In the genomic region with DNA sequence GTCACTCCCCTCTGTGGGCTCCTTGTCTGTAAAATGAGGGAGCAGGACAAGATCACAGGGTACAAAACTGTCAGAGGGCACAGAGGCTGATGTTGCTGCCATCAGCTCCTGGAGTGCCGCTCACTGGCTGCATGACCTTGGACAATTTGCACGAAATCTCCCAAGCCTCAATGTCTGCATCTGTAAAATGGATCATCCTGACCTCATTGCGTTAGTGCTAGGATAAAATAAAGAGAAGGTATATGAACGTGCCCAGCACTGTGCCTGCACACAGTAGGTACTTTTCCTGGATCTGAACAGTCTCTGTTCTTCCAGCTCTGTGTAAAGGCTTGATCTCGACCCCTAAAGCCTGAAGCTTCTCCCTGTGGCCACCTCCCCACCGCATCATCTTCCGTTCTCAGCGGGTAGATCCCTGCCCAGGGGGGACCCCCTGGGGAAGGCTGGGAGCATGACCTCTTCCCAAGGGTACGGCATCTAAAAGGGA, we compare ENCODE assay signal across 11 cellular contexts. TPM values are rescaled to one million over a fixed set of nuclear protein-coding genes. Genes with fewer than 3 reads are reported as not detected.
DNase-seq lines count a peak whose midpoint lies in the region; ATAC-seq and TF ChIP-seq lines count a peak whose summit lies in the region.
"Had no signal": no experiment of that assay in that cellular context is flagged by ENCODE, and none has a peak within 500 bp of the region (broad histone marks: within the 10 kb centered on the region; RNA-seq: fewer than 3 reads in every experiment).

No MANE protein-coding gene starts in this region.

- H3K4me1 Mint-ChIP-seq in stimulated activated naive CD8-positive, alpha-beta T cell treated with anti-CD3 and anti-CD28 coated beads, Interleukin-15, Interleukin-2, amounts not matched to agents 100 ng/mL and 50 ng/mL, for 24 hours (ENCODE audit: low read depth), result peaks cover 87% of the 10 kb centered on the region
- H3K4me1 Mint-ChIP-seq in stimulated activated naive CD8-positive, alpha-beta T cell treated with anti-CD3 and anti-CD28 coated beads, Interleukin-15, amount 100 ng/mL, for 72 hours, result peaks cover 100% of the 10 kb centered on the region
- peaks cover 98% of the 10 kb centered on the region for H3K4me1 Mint-ChIP-seq in dendritic cell treated with granulocyte-macrophage colony-stimulating factor and Interleukin-4, amounts not matched to agents 40 ng/mL and 50 ng/mL, for 4 days (ENCODE audit: low read depth)
- peaks cover 77% of the 10 kb centered on the region in 2 donors for H3K4me1 Mint-ChIP-seq in natural killer cell treated with Interleukin-12 subunit alpha and Interleukin-12 subunit beta and Interleukin-15 and Interleukin-18, amount 100 ng/mL, for 72 hours (ENCODE audit: low read depth in 2 of 2)
- H3K4me1 Mint-ChIP-seq in endodermal cell, result peaks cover 10% of the 10 kb centered on the region

- no peak for TF ChIP-seq CTCF in endodermal cell (conservative IDR thresholded peaks at IDR 0.05)

- H3K4me3 ChIP-seq in endodermal cell (ENCODE audit: low read length), result no peak overlapping the region
- H3K4me3 ChIP-seq: HAP-1 had no signal

- H3K36me3 Mint-ChIP-seq in stimulated activated naive CD8-positive, alpha-beta T cell treated with anti-CD3 and anti-CD28 coated beads, Interleukin-15, Interleukin-2, amounts not matched to agents 100 ng/mL and 50 ng/mL, for 24 hours (ENCODE audit: low read depth), result peaks cover 60% of the 10 kb centered on the region
- peaks cover 68% of the 10 kb centered on the region for H3K36me3 Mint-ChIP-seq in dendritic cell treated with granulocyte-macrophage colony-stimulating factor and Interleukin-4, amounts not matched to agents 40 ng/mL and 50 ng/mL, for 4 days (ENCODE audit: low read depth)
- H3K36me3 Mint-ChIP-seq in natural killer cell treated with Interleukin-12 subunit alpha and Interleukin-12 subunit beta and Interleukin-15 and Interleukin-18, amount 100 ng/mL, for 72 hours, result peaks cover 6% of the 10 kb centered on the region
- no peaks in the 10 kb centered on the region for H3K36me3 Mint-ChIP-seq in endodermal cell (ENCODE audit: low read depth)

- no peak overlapping the region for H3K27ac ChIP-seq in endodermal cell (ENCODE audit: low read depth, low read length)

- no peak overlapping the region for H3K9ac ChIP-seq in endodermal cell (ENCODE audit: extremely low read depth, low read length, poor library complexity, severe bottlenecking)

- no peaks in the 10 kb centered on the region for H3K9me3 Mint-ChIP-seq in stimulated activated naive CD8-positive, alpha-beta T cell treated with anti-CD3 and anti-CD28 coated beads, Interleukin-15, Interleukin-2, amounts not matched to agents 100 ng/mL and 50 ng/mL, for 24 hours
- no peaks in the 10 kb centered on the region for H3K9me3 Mint-ChIP-seq in stimulated activated naive CD8-positive, alpha-beta T cell treated with anti-CD3 and anti-CD28 coated beads, Interleukin-15, amount 100 ng/mL, for 72 hours
- no peaks in the 10 kb centered on the region for H3K9me3 Mint-ChIP-seq in dendritic cell treated with granulocyte-macrophage colony-stimulating factor and Interleukin-4, amounts not matched to agents 40 ng/mL and 50 ng/mL, for 4 days
- H3K9me3 Mint-ChIP-seq in natural killer cell treated with Interleukin-12 subunit alpha and Interleukin-12 subunit beta and Interleukin-15 and Interleukin-18, amount 100 ng/mL, for 72 hours, result no peaks in the 10 kb centered on the region
- no peaks in the 10 kb centered on the region for H3K9me3 Mint-ChIP-seq in endodermal cell
- H3K9me3 Mint-ChIP-seq: stimulated activated naive B cell treated with anti-CD40 and anti-IgM and Interleukin-4, amounts not matched to agents 10 μg/mL and 1 μg/mL and 100 μg/mL, for 72 hours had no signal

- no peaks in the 10 kb centered on the region for H3K4me1 ChIP-seq in endodermal cell (ENCODE audit: control insufficient read depth, insufficient read depth, low read length)

- H3K27me3 Mint-ChIP-seq in stimulated activated naive CD8-positive, alpha-beta T cell treated with anti-CD3 and anti-CD28 coated beads, Interleukin-15, Interleukin-2, amounts not matched to agents 100 ng/mL and 50 ng/mL, for 24 hours, result no peaks in the 10 kb centered on the region
- no peaks in the 10 kb centered on the region for H3K27me3 Mint-ChIP-seq in stimulated activated naive CD8-positive, alpha-beta T cell treated with anti-CD3 and anti-CD28 coated beads, Interleukin-15, amount 100 ng/mL, for 72 hours
- H3K27me3 Mint-ChIP-seq in dendritic cell treated with granulocyte-macrophage colony-stimulating factor and Interleukin-4, amounts not matched to agents 40 ng/mL and 50 ng/mL, for 4 days, result no peaks in the 10 kb centered on the region
- no peaks in the 10 kb centered on the region for H3K27me3 Mint-ChIP-seq in natural killer cell treated with Interleukin-12 subunit alpha and Interleukin-12 subunit beta and Interleukin-15 and Interleukin-18, amount 100 ng/mL, for 72 hours
- H3K27me3 Mint-ChIP-seq in endodermal cell (ENCODE audit: insufficient read depth), result peaks cover 8% of the 10 kb centered on the region
- H3K27me3 Mint-ChIP-seq: stimulated activated naive B cell treated with anti-CD40 and anti-IgM and Interleukin-4, amounts not matched to agents 10 μg/mL and 1 μg/mL and 100 μg/mL, for 72 hours had no signal

- no peaks in the 10 kb centered on the region for H3K36me3 ChIP-seq in endodermal cell (ENCODE audit: control insufficient read depth, insufficient read depth, low read length)
- H3K36me3 ChIP-seq: HAP-1 had no signal

- 92 to 97% methylated on average over 9 of the region's 9 CpGs for WGBS in endodermal cell (ENCODE audit: insufficient coverage in 1 of 2, insufficient read length in 1 of 2), 2 experiments

- no peaks in the 10 kb centered on the region for H3K9me3 ChIP-seq in endodermal cell (ENCODE audit: control insufficient read depth, low read length)
- H3K9me3 ChIP-seq: HAP-1 had no signal

- peak overlapping the region; percentile 99 for H3K27ac Mint-ChIP-seq in stimulated activated naive CD8-positive, alpha-beta T cell treated with anti-CD3 and anti-CD28 coated beads, Interleukin-15, Interleukin-2, amounts not matched to agents 100 ng/mL and 50 ng/mL, for 24 hours
- no peak overlapping the region for H3K27ac Mint-ChIP-seq in stimulated activated naive CD8-positive, alpha-beta T cell treated with anti-CD3 and anti-CD28 coated beads, Interleukin-15, amount 100 ng/mL, for 72 hours
- H3K27ac Mint-ChIP-seq in dendritic cell treated with granulocyte-macrophage colony-stimulating factor and Interleukin-4, amounts not matched to agents 40 ng/mL and 50 ng/mL, for 4 days, result peak overlapping the region; percentile 96
- peak overlapping the region; percentile 99 for H3K27ac Mint-ChIP-seq in natural killer cell treated with Interleukin-12 subunit alpha and Interleukin-12 subunit beta and Interleukin-15 and Interleukin-18, amount 100 ng/mL, for 72 hours
- H3K27ac Mint-ChIP-seq in endodermal cell, result no peak overlapping the region
- H3K27ac Mint-ChIP-seq: stimulated activated naive B cell treated with anti-CD40 and anti-IgM and Interleukin-4, amounts not matched to agents 10 μg/mL and 1 μg/mL and 100 μg/mL, for 72 hours had no signal

- DNase-seq in stimulated activated naive CD8-positive, alpha-beta T cell treated with anti-CD3 and anti-CD28 coated beads, Interleukin-15, amount 100 ng/mL, for 72 hours, result no peak
- no peak for DNase-seq in natural killer cell treated with Interleukin-12 subunit alpha and Interleukin-12 subunit beta and Interleukin-15 and Interleukin-18, amount 100 ng/mL, for 72 hours (ENCODE audit: low spot score)
- DNase-seq in NCI-H446 (lab: John Stamatoyannopoulos, UW), result no peak
- DNase-seq in endodermal cell, result no peak
- DNase-seq: NCI-H226; stimulated activated naive B cell treated with anti-CD40 and anti-IgM and Interleukin-4, amounts not matched to agents 10 μg/mL and 1 μg/mL and 100 μg/mL, for 72 hours had no signal

- no peaks in the 10 kb centered on the region for H3K27me3 ChIP-seq in endodermal cell (ENCODE audit: control insufficient read depth, insufficient read depth, low read length, poor library complexity, severe bottlenecking)

- intact Hi-C loops in dendritic cell treated with granulocyte-macrophage colony-stimulating factor and Interleukin-4, amounts not matched to agents 40 ng/mL and 50 ng/mL, for 4 days (cut with micrococcal nuclease), result loop anchor here (5.0 kb wide), 1 partner anchor 37 kb away; no protein-coding TSS in a partner anchor

- H3K4me3 Mint-ChIP-seq in stimulated activated naive CD8-positive, alpha-beta T cell treated with anti-CD3 and anti-CD28 coated beads, Interleukin-15, Interleukin-2, amounts not matched to agents 100 ng/mL and 50 ng/mL, for 24 hours, result peak overlapping the region; percentile 79
- H3K4me3 Mint-ChIP-seq in stimulated activated naive CD8-positive, alpha-beta T cell treated with anti-CD3 and anti-CD28 coated beads, Interleukin-15, amount 100 ng/mL, for 72 hours, result peak overlapping the region in 1 of 2 donors; percentile 84
- H3K4me3 Mint-ChIP-seq in dendritic cell treated with granulocyte-macrophage colony-stimulating factor and Interleukin-4, amounts not matched to agents 40 ng/mL and 50 ng/mL, for 4 days, result no peak overlapping the region
- peak overlapping the region; percentile 38 for H3K4me3 Mint-ChIP-seq in natural killer cell treated with Interleukin-12 subunit alpha and Interleukin-12 subunit beta and Interleukin-15 and Interleukin-18, amount 100 ng/mL, for 72 hours
- H3K4me3 Mint-ChIP-seq in endodermal cell, result no peak overlapping the region

- no peak for ATAC-seq in stimulated activated naive CD8-positive, alpha-beta T cell treated with anti-CD3 and anti-CD28 coated beads, Interleukin-15, amount 100 ng/mL, for 72 hours
- no peak for ATAC-seq in natural killer cell treated with Interleukin-12 subunit alpha and Interleukin-12 subunit beta and Interleukin-15 and Interleukin-18, amount 100 ng/mL, for 72 hours
- ATAC-seq in GM19455 (IDR thresholded peaks at IDR 0.05; ENCODE audit: unreplicated experiment) (no peak), GM21786 (IDR thresholded peaks at IDR 0.05; ENCODE audit: unreplicated experiment) (no peak)

RNA-seq across cellular contexts. Expression of gene TNFRSF1B, which starts 12.9 kb away (rescaled TPM):
- total RNA-seq in natural killer cell treated with Interleukin-12 subunit alpha and Interleukin-12 subunit beta and Interleukin-15 and Interleukin-18, amount 100 ng/mL, for 72 hours, result 100 to 1,000 TPM; 452 to 479 TPM
- total RNA-seq in endodermal cell, result under 1 TPM; 0.24 to 0.40 TPM
- 1.7 TPM for polyA plus RNA-seq in endodermal cell (2013, experiment 1 of 2)
- 0.95 TPM for polyA plus RNA-seq in endodermal cell (2013, experiment 2 of 2)

RNA-seq across cellular contexts. Expression of gene VPS13D, which starts 50.1 kb away (rescaled TPM):
- total RNA-seq in natural killer cell treated with Interleukin-12 subunit alpha and Interleukin-12 subunit beta and Interleukin-15 and Interleukin-18, amount 100 ng/mL, for 72 hours, result 10 to 100 TPM; 41.8 to 71.7 TPM
- total RNA-seq in endodermal cell, result 10 to 100 TPM; 32.5 to 36.7 TPM
- 9.6 TPM for polyA plus RNA-seq in endodermal cell (2013, experiment 1 of 2)
- polyA plus RNA-seq in endodermal cell (2013, experiment 2 of 2), result 9.8 TPM

Comparison
In these comparisons a context has a peak if more than half of its experiments do, and no peak if none do; other contexts are left out.
1. H3K27ac Mint-ChIP-seq: peak in stimulated activated naive CD8-positive, alpha-beta T cell treated with anti-CD3 and anti-CD28 coated beads, Interleukin-15, Interleukin-2, amounts not matched to agents 100 ng/mL and 50 ng/mL, for 24 hours (single experiment), dendritic cell treated with granulocyte-macrophage colony-stimulating factor and Interleukin-4, amounts not matched to agents 40 ng/mL and 50 ng/mL, for 4 days (single experiment) and natural killer cell treated with Interleukin-12 subunit alpha and Interleukin-12 subunit beta and Interleukin-15 and Interleukin-18, amount 100 ng/mL, for 72 hours (2 of 2); none in stimulated activated naive CD8-positive, alpha-beta T cell treated with anti-CD3 and anti-CD28 coated beads, Interleukin-15, amount 100 ng/mL, for 72 hours (0 of 2) and endodermal cell (single experiment).
2. H3K4me3 Mint-ChIP-seq: peak in stimulated activated naive CD8-positive, alpha-beta T cell treated with anti-CD3 and anti-CD28 coated beads, Interleukin-15, Interleukin-2, amounts not matched to agents 100 ng/mL and 50 ng/mL, for 24 hours (single experiment) and natural killer cell treated with Interleukin-12 subunit alpha and Interleukin-12 subunit beta and Interleukin-15 and Interleukin-18, amount 100 ng/mL, for 72 hours (single experiment); none in dendritic cell treated with granulocyte-macrophage colony-stimulating factor and Interleukin-4, amounts not matched to agents 40 ng/mL and 50 ng/mL, for 4 days (single experiment) and endodermal cell (single experiment).
3. RNA of gene TNFRSF1B, which starts 12.9 kb away (total RNA-seq): 452 to 479 TPM in natural killer cell treated with Interleukin-12 subunit alpha and Interleukin-12 subunit beta and Interleukin-15 and Interleukin-18, amount 100 ng/mL, for 72 hours; 0.24 to 0.40 TPM in endodermal cell; every median in the first group is over 100 times any median in the second.